In genomic region chr15:65512807-65513416, GRCh38 we compare ENCODE assay signal across 1 cellular context.
TF ChIP-seq lines count a peak whose summit lies in the region.

No MANE protein-coding gene starts in this region.

TF ChIP-seq in endothelial cell of umbilical vein, 7 proteins besides CTCF, POLR2A, EP300 and RAD21 (continued from another document):
- TF ChIP-seq MYC (IDR thresholded peaks at IDR 0.05; ENCODE audit: low read depth, low read length) = no peak
- no peak for TF ChIP-seq FOS (IDR thresholded peaks at IDR 0.05; ENCODE audit: borderline replicate concordance, insufficient read depth, low read length)
- TF ChIP-seq JUN (IDR thresholded peaks at IDR 0.05; ENCODE audit: borderline replicate concordance, insufficient read depth, insufficient read length, low read depth) = no peak
- TF ChIP-seq POLR2AphosphoS5 (IDR thresholded peaks at IDR 0.05; ENCODE audit: insufficient read depth, low read depth, low read length) = no peak
TF ChIP-seq in endothelial cell of umbilical vein: peak in this region for 0.
